ENCODE assay signal across 16 cellular contexts in genomic region chr15:66785637-66786036, GRCh38.
DNase-seq lines count a peak whose midpoint lies in the region; TF ChIP-seq lines count a peak whose summit lies in the region.
"Had no signal": no experiment of that assay in that cellular context is flagged by ENCODE, and none has a peak within 500 bp of the region (broad histone marks: within the 10 kb centered on the region; RNA-seq: fewer than 3 reads in every experiment).

No MANE protein-coding gene starts in this region.

- intact Hi-C loops in CD14-positive monocyte (cut with micrococcal nuclease) = loop anchor here in 1 of 2 donors (5.0 kb wide), 1 partner anchor 67 kb away; no protein-coding TSS in a partner anchor

- H3K9me3 ChIP-seq in fibroblast of lung (ENCODE audit: control insufficient read depth, insufficient read depth, low read depth, low read length) = no peaks in the 10 kb centered on the region
- H3K9me3 ChIP-seq: MG63, Peyer's patch, testis had no signal

- H3K27me3 Mint-ChIP-seq in CD14-positive monocyte (ENCODE audit: low read depth in 3 of 3) = peaks cover 2 to 3% (median 2%) of the 10 kb centered on the region in 3 donors
- H3K27me3 Mint-ChIP-seq: activated CD4-positive, alpha-beta memory T cell treated with anti-CD3 and anti-CD28 coated beads for 36 hours had no signal

- TF ChIP-seq CTCF in fibroblast of lung (conservative IDR thresholded peaks at IDR 0.05 in 1 of 2, IDR thresholded peaks at IDR 0.05 in 1 of 2; ENCODE audit: low read depth in 1 of 2, low read length in 2 of 2) (no peak), CD14-positive monocyte (IDR thresholded peaks at IDR 0.05) (no peak)

- no peaks in the 10 kb centered on the region for H3K27me3 ChIP-seq in fibroblast of lung (ENCODE audit: control insufficient read depth, insufficient read depth, low read length)
- H3K27me3 ChIP-seq: MG63, Peyer's patch, testis had no signal

- peaks cover 18% of the 10 kb centered on the region for H3K4me1 ChIP-seq in fibroblast of lung (ENCODE audit: control insufficient read depth, extremely low read depth, insufficient read depth, low read length)

- H3K79me2 ChIP-seq in fibroblast of lung (ENCODE audit: control insufficient read depth, insufficient read depth, low read length) = no peaks in the 10 kb centered on the region

- no peak overlapping the region for H3K27ac Mint-ChIP-seq in CD14-positive monocyte
- H3K27ac Mint-ChIP-seq: activated CD4-positive, alpha-beta memory T cell treated with anti-CD3 and anti-CD28 coated beads for 36 hours had no signal

- no peak overlapping the region for H3K4me3 ChIP-seq in fibroblast of lung (replicated peaks in 1 of 4; ENCODE audit: control extremely low read depth in 1 of 4, insufficient read depth in 1 of 4, low read depth in 3 of 4, low read length in 4 of 4)
- H3K4me3 ChIP-seq: MG63, Peyer's patch, skin epidermis, testis had no signal

- H3K9ac ChIP-seq in fibroblast of lung (ENCODE audit: insufficient read depth, low read length) = no peak overlapping the region

- H3K36me3 ChIP-seq in fibroblast of lung (ENCODE audit: control insufficient read depth, insufficient read depth, low read length) = no peaks in the 10 kb centered on the region

- H3K36me3 Mint-ChIP-seq in CD14-positive monocyte = peaks cover 0 to 2% of the 10 kb centered on the region in 2 donors
- H3K36me3 Mint-ChIP-seq: activated CD4-positive, alpha-beta memory T cell treated with anti-CD3 and anti-CD28 coated beads for 36 hours had no signal

- H3K4me3 Mint-ChIP-seq in CD14-positive monocyte = no peak overlapping the region
- H3K4me3 Mint-ChIP-seq: activated CD4-positive, alpha-beta memory T cell treated with anti-CD3 and anti-CD28 coated beads for 36 hours had no signal

- peak; percentile 66 for DNase-seq in ELR (ENCODE audit: low read depth)
- DNase-seq in RPMI7951 (ENCODE audit: low read depth) = peak; percentile 60
- peak; percentile 56 to 84 for DNase-seq in fibroblast of lung (ENCODE audit: low read depth in 2 of 2)
- peak; percentile 31 for DNase-seq in renal cortical epithelial cell (ENCODE audit: low read depth)
- no peak for DNase-seq in SW480 (ENCODE audit: low spot score)
- no peak for DNase-seq in stimulated activated CD4-positive, alpha-beta T cell treated with anti-CD3 and anti-CD28 coated beads, Interleukin-4, amount 100 ng/mL, for 24 hours
- DNase-seq in CD14-positive monocyte (ENCODE audit: low spot score) = no peak
- DNase-seq: activated CD4-positive, alpha-beta memory T cell treated with anti-CD3 and anti-CD28 coated beads for 36 hours; activated T-cell treated with anti-CD3 and anti-CD28 coated beads, Interleukin-2, amount 50 U/mL, for 1 hour; MG63; NCI-H1694; NCI-H226; testis had no signal

- H4K20me1 ChIP-seq in fibroblast of lung (ENCODE audit: control insufficient read depth, extremely low read depth, insufficient read depth, low read length) = no peaks in the 10 kb centered on the region

- peaks cover 0 to 2% (median 0%) of the 10 kb centered on the region in 7 donors for H3K9me3 Mint-ChIP-seq in CD14-positive monocyte
- H3K9me3 Mint-ChIP-seq: activated CD4-positive, alpha-beta memory T cell treated with anti-CD3 and anti-CD28 coated beads for 36 hours had no signal

- peaks cover 2% of the 10 kb centered on the region for H3K4me1 Mint-ChIP-seq in CD14-positive monocyte

- no peak overlapping the region for H3K27ac ChIP-seq in fibroblast of lung (ENCODE audit: insufficient read depth, low read length)
- H3K27ac ChIP-seq: C4-2B, testis had no signal

- no peak overlapping the region for H3K4me2 ChIP-seq in fibroblast of lung (ENCODE audit: extremely low read depth, insufficient read depth, low read length)

- H2AFZ ChIP-seq in fibroblast of lung (ENCODE audit: low read length) = no peak overlapping the region

Comparison
In these comparisons a context has a peak if more than half of its experiments do, and no peak if none do; other contexts are left out.
1. DNase-seq: peak in ELR (single experiment), RPMI7951 (single experiment), fibroblast of lung (2 of 2) and renal cortical epithelial cell (single experiment); none in SW480 (single experiment), stimulated activated CD4-positive, alpha-beta T cell treated with anti-CD3 and anti-CD28 coated beads, Interleukin-4, amount 100 ng/mL, for 24 hours (single experiment) and CD14-positive monocyte (single experiment).